ENCODE assay signal across 19 cellular contexts in genomic region chr5:113276493-113276892, GRCh38.
DNase-seq lines count a peak whose midpoint lies in the region; ATAC-seq and TF ChIP-seq lines count a peak whose summit lies in the region.
"Had no signal": no experiment of that assay in that cellular context is flagged by ENCODE, and none has a peak within 500 bp of the region (broad histone marks: within the 10 kb centered on the region; RNA-seq: fewer than 3 reads in every experiment).

No MANE protein-coding gene starts in this region.

- H3K9ac ChIP-seq in SK-N-MC (ENCODE audit: insufficient read length), result no peak overlapping the region
- no peak overlapping the region for H3K9ac ChIP-seq in mesendoderm (ENCODE audit: low read length)
- H3K9ac ChIP-seq: BLaER1 had no signal

- DNase-seq in cardiac muscle cell (ENCODE audit: low read depth in 1 of 2, low spot score in 1 of 2) (no peak), cardiac septum (ENCODE audit: low spot score) (no peak), SK-N-MC (ENCODE audit: low read depth, low spot score) (no peak), mesendoderm (no peak), type B pancreatic cell (ENCODE audit: extremely low spot score, unreplicated experiment) (no peak), T-helper 17 cell (no peak)
- DNase-seq: 8988T; AML-193; Caco-2; CD8-positive, alpha-beta memory T cell; DMS79; GOT3; HFFc6 had no signal

- peak overlapping the region; percentile 51 for H2BK120ac ChIP-seq in mesendoderm (ENCODE audit: low read depth, low read length)

- H3K36me3 ChIP-seq in cardiac muscle cell (no peaks in the 10 kb centered on the region), SK-N-MC (ENCODE audit: insufficient read depth, low read length) (no peaks in the 10 kb centered on the region), mesendoderm (ENCODE audit: control insufficient read depth, insufficient read depth, low read length) (no peaks in the 10 kb centered on the region)
- H3K36me3 ChIP-seq: BLaER1, HAP-1 had no signal

- peak overlapping the region; percentile 0 for H3K4me3 Mint-ChIP-seq in type B pancreatic cell
- H3K4me3 Mint-ChIP-seq in T-helper 17 cell, result no peak overlapping the region
- H3K4me3 Mint-ChIP-seq: CD8-positive, alpha-beta memory T cell; HFFc6; IgD-negative memory B cell had no signal

- H3K27me3 Mint-ChIP-seq in type B pancreatic cell, result no peaks in the 10 kb centered on the region
- H3K27me3 Mint-ChIP-seq in T-helper 17 cell, result no peaks in the 10 kb centered on the region
- H3K27me3 Mint-ChIP-seq: CD8-positive, alpha-beta memory T cell; IgD-negative memory B cell had no signal

- no peak overlapping the region for H2AK5ac ChIP-seq in mesendoderm (ENCODE audit: low read length)

- no peak overlapping the region for H3K56ac ChIP-seq in mesendoderm (ENCODE audit: low read length)

- H3K27ac ChIP-seq in cardiac muscle cell (peak overlapping the region; percentile 27), SK-N-MC (peak overlapping the region; percentile 76), mesendoderm (ENCODE audit: low read depth, low read length) (no peak overlapping the region)
- H3K27ac ChIP-seq: BLaER1 had no signal

- no peak overlapping the region for H4K5ac ChIP-seq in mesendoderm (ENCODE audit: low read length)

- H3K27me3 ChIP-seq in cardiac muscle cell (no peaks in the 10 kb centered on the region), mesendoderm (ENCODE audit: insufficient read depth, low read length, poor library complexity) (no peaks in the 10 kb centered on the region)
- H3K27me3 ChIP-seq: BLaER1 had no signal

- H3K9me3 ChIP-seq in cardiac muscle cell (ENCODE audit: low read depth) (no peaks in the 10 kb centered on the region), SK-N-MC (ENCODE audit: low read depth, low read length) (no peaks in the 10 kb centered on the region), T-helper 17 cell (ENCODE audit: control insufficient read depth, low read length, poor library complexity, severe bottlenecking) (no peaks in the 10 kb centered on the region)
- H3K9me3 ChIP-seq: BLaER1, Caco-2, HAP-1 had no signal

- no peaks in the 10 kb centered on the region for H3K9me3 Mint-ChIP-seq in type B pancreatic cell
- H3K9me3 Mint-ChIP-seq: CD8-positive, alpha-beta memory T cell; HFFc6; IgD-negative memory B cell had no signal

- H3K79me2 ChIP-seq in mesendoderm (ENCODE audit: control insufficient read depth, insufficient read depth, low read length), result peaks cover 60% of the 10 kb centered on the region

- H3K36me3 Mint-ChIP-seq in type B pancreatic cell, result no peaks in the 10 kb centered on the region
- H3K36me3 Mint-ChIP-seq in T-helper 17 cell (ENCODE audit: low read depth), result no peaks in the 10 kb centered on the region
- H3K36me3 Mint-ChIP-seq: CD8-positive, alpha-beta memory T cell had no signal

- no CpG with 5 or more reads among the region's 8 CpGs for WGBS in mesendoderm (ENCODE audit: extremely low coverage, insufficient coverage, low lambda C conversion rate)

- no peak for TF ChIP-seq CTCF in cardiac muscle cell (IDR thresholded peaks at IDR 0.05; ENCODE audit: low read depth, low read length)
- TF ChIP-seq CTCF in type B pancreatic cell (conservative IDR thresholded peaks at IDR 0.05), result no peak

- H3K4ac ChIP-seq in mesendoderm (ENCODE audit: low read depth, low read length), result no peak overlapping the region

- H3K27ac Mint-ChIP-seq in type B pancreatic cell (no peak overlapping the region), T-helper 17 cell (no peak overlapping the region)
- H3K27ac Mint-ChIP-seq: HFFc6, IgD-negative memory B cell had no signal

- H3K18ac ChIP-seq in mesendoderm (ENCODE audit: low read length), result no peak overlapping the region

- H3K4me2 ChIP-seq in mesendoderm (ENCODE audit: low read length), result no peak overlapping the region
- H3K4me2 ChIP-seq: BLaER1 had no signal

- H2BK5ac ChIP-seq in mesendoderm (ENCODE audit: low read length), result no peak overlapping the region

- H4K8ac ChIP-seq in mesendoderm (ENCODE audit: low read depth, low read length), result no peak overlapping the region

- H3K4me1 ChIP-seq in cardiac muscle cell (ENCODE audit: low read depth) (peaks cover 42% of the 10 kb centered on the region), mesendoderm (ENCODE audit: control insufficient read depth, low read depth, low read length) (peaks cover 23% of the 10 kb centered on the region)
- H3K4me1 ChIP-seq: Caco-2 had no signal

- H3K79me1 ChIP-seq in mesendoderm (ENCODE audit: low read length), result peaks cover 23% of the 10 kb centered on the region

- H2BK15ac ChIP-seq in mesendoderm (replicated peaks; ENCODE audit: low read depth), result no peak overlapping the region

- H3K4me3 ChIP-seq in cardiac muscle cell (no peak overlapping the region), SK-N-MC (peak overlapping the region; percentile 23; the same call in 1 of the 2 replicates), mesendoderm (ENCODE audit: low read length) (no peak overlapping the region)
- H3K4me3 ChIP-seq: BLaER1, GM12878, HAP-1 had no signal

- intact Hi-C loops in cardiac septum (cut with DNase I), result no loop called here

- no peak overlapping the region for H3K23ac ChIP-seq in mesendoderm (ENCODE audit: low read length)

- peaks cover 32% of the 10 kb centered on the region for H3K4me1 Mint-ChIP-seq in type B pancreatic cell (ENCODE audit: unreplicated experiment)
- peaks cover 15% of the 10 kb centered on the region for H3K4me1 Mint-ChIP-seq in T-helper 17 cell

- ATAC-seq in HG02852 (IDR thresholded peaks at IDR 0.05; ENCODE audit: unreplicated experiment) (no peak), T-helper 17 cell (no peak), GM19452 (IDR thresholded peaks at IDR 0.05; ENCODE audit: unreplicated experiment) (no peak)
- ATAC-seq: GM12878 had no signal
